2 cellular contexts compared by ENCODE assay signal in genomic region chr1:185154912-185155513, GRCh38.
TF ChIP-seq lines count a peak whose summit lies in the region.

No MANE protein-coding gene starts in this region.

TF ChIP-seq in A549, 52 proteins besides CTCF, POLR2A, EP300 and RAD21 (continued from another document):
- no peak for TF ChIP-seq KDM1A (IDR thresholded peaks at IDR 0.05; ENCODE audit: low read depth)

TF ChIP-seq in GM23338, 12 proteins besides CTCF, POLR2A, EP300 and RAD21 (continued from another document):
- TF ChIP-seq ETS1 (IDR thresholded peaks at IDR 0.05) (no peak), ZNF114 (CRISPR knock-in tag; IDR thresholded peaks at IDR 0.05) (no peak), EZH2 (IDR thresholded peaks at IDR 0.05; ENCODE audit: low read depth, unreplicated experiment) (no peak), NANOG (IDR thresholded peaks at IDR 0.05; ENCODE audit: borderline replicate concordance) (no peak), ZNF462 (CRISPR knock-in tag; IDR thresholded peaks at IDR 0.05) (no peak), EZH2phosphoT487 (IDR thresholded peaks at IDR 0.05; ENCODE audit: unreplicated experiment) (no peak), REST (IDR thresholded peaks at IDR 0.05; ENCODE audit: unreplicated experiment) (no peak), JUNB (IDR thresholded peaks at IDR 0.05; ENCODE audit: unreplicated experiment) (no peak), STAT1 (IDR thresholded peaks at IDR 0.05; ENCODE audit: unreplicated experiment) (no peak), POLR2AphosphoS5 (IDR thresholded peaks at IDR 0.05; ENCODE audit: low read depth) (no peak)
TF ChIP-seq in GM23338: peak in this region for 0.
